ENCODE assay signal across 21 cellular contexts in the genomic region with DNA sequence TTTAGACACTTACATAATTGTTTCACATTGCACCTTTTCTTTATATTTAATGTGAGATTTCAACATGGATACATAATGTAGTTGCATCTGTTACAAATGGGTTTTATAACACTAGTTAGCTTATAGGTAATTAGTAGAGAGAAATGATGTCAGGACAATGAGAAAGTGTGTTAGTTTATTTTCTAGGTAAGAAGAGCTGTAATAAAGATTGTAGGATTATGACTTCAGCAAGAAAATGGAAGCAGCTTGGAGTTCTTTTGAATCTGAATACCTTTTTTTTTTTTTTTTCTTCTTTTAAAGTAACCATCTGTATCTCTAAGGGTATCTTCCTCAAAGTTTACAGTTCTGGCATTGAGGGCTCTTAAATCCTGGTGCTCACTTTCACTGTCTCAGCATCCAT. TPM values are rescaled to one million over a fixed set of nuclear protein-coding genes. Genes with fewer than 3 reads are reported as not detected.
DNase-seq lines count a peak whose midpoint lies in the region; ATAC-seq and TF ChIP-seq lines count a peak whose summit lies in the region.
"Had no signal": no experiment of that assay in that cellular context is flagged by ENCODE, and none has a peak within 500 bp of the region (broad histone marks: within the 10 kb centered on the region; RNA-seq: fewer than 3 reads in every experiment).

No MANE protein-coding gene starts in this region.

- no peak overlapping the region for H3K4me3 Mint-ChIP-seq in activated T-cell treated with anti-CD3 and anti-CD28 coated beads, Interleukin-2, amount 50 U/mL, for 4 hours
- H3K4me3 Mint-ChIP-seq: CD8-positive, alpha-beta T cell; HFFc6 had no signal

- H3K4me3 ChIP-seq in NB4 (ENCODE audit: low read depth, low read length) (no peak overlapping the region), fibroblast of pulmonary artery (replicated peaks; ENCODE audit: low read depth, low read length) (no peak overlapping the region)
- H3K4me3 ChIP-seq: BLaER1 had no signal

- H3K9me3 Mint-ChIP-seq in activated T-cell treated with anti-CD3 and anti-CD28 coated beads, Interleukin-2, amount 50 U/mL, for 4 hours: peaks cover 6% of the 10 kb centered on the region

- no peak for ATAC-seq in left ventricle myocardium superior
- ATAC-seq in activated T-cell treated with anti-CD3 and anti-CD28 coated beads, Interleukin-2, amount 50 U/mL, for 4 hours: no peak
- ATAC-seq: CD8-positive, alpha-beta T cell had no signal

- no peaks in the 10 kb centered on the region for H3K27me3 Mint-ChIP-seq in activated T-cell treated with anti-CD3 and anti-CD28 coated beads, Interleukin-2, amount 50 U/mL, for 4 hours (ENCODE audit: low read depth)

- TF ChIP-seq POLR2A in NB4 (IDR thresholded peaks at IDR 0.05; ENCODE audit: extremely low read depth, insufficient read length): no peak

- H3K36me3 Mint-ChIP-seq in activated T-cell treated with anti-CD3 and anti-CD28 coated beads, Interleukin-2, amount 50 U/mL, for 4 hours (ENCODE audit: insufficient read depth): peaks cover 29% of the 10 kb centered on the region

- TF ChIP-seq CTCF in NB4 (IDR thresholded peaks at IDR 0.05; ENCODE audit: low read depth, low read length) (no peak), fibroblast of pulmonary artery (IDR thresholded peaks at IDR 0.05; ENCODE audit: low read length, missing control alignments) (no peak)

- intact Hi-C loops in left ventricle myocardium superior (cut with micrococcal nuclease): no loop called here

- peak; percentile 12 for DNase-seq in NCI-H2171 treated with DMSO at 0.1 percent for 48 hours (lab: John Stamatoyannopoulos, UW)
- DNase-seq in NCI-H2171 (lab: John Stamatoyannopoulos, UW): no peak
- peak; percentile 3 for DNase-seq in NB4 (ENCODE audit: low read depth)
- DNase-seq in SW480 (ENCODE audit: low spot score): peak; percentile 37
- peak; percentile 10 for DNase-seq in fibroblast of pulmonary artery (ENCODE audit: low read depth)
- no peak for DNase-seq in left ventricle myocardium superior
- DNase-seq in activated T-cell treated with anti-CD3 and anti-CD28 coated beads, Interleukin-2, amount 50 U/mL, for 4 hours: no peak
- no peak for DNase-seq in stimulated activated CD4-positive, alpha-beta T cell treated with anti-CD3 and anti-CD28 coated beads, Interleukin-4, amount 100 ng/mL, for 4 hours
- DNase-seq: 8988T; CD8-positive, alpha-beta T cell; DND-41; HFFc6; KG1; MM.1S; NCI-H1105 treated with DMSO at 0.1 percent for 48 hours; NCI-H1694 treated with DMSO at 0.1 percent for 48 hours; NCI-H510A; NCI-H82; SHP77; SK-N-SH had no signal

- peaks cover 19% of the 10 kb centered on the region for H3K4me1 Mint-ChIP-seq in activated T-cell treated with anti-CD3 and anti-CD28 coated beads, Interleukin-2, amount 50 U/mL, for 4 hours (ENCODE audit: low read depth)

RNA-seq across cellular contexts. Expression of gene CD2AP, which starts 35.3 kb away (rescaled TPM):
- total RNA-seq in left ventricle myocardium superior: 10.1 TPM
- total RNA-seq in activated T-cell treated with anti-CD3 and anti-CD28 coated beads, Interleukin-2, amount 50 U/mL, for 4 hours: 10 to 100 TPM; 25.9 to 31.3 (median 28.8) TPM

Comparison
In these comparisons a context has a peak if more than half of its experiments do, and no peak if none do; other contexts are left out.
1. DNase-seq: peak in NCI-H2171 treated with DMSO at 0.1 percent for 48 hours (single experiment), NB4 (single experiment), SW480 (single experiment) and fibroblast of pulmonary artery (single experiment); none in NCI-H2171 (single experiment), left ventricle myocardium superior (single experiment), activated T-cell treated with anti-CD3 and anti-CD28 coated beads, Interleukin-2, amount 50 U/mL, for 4 hours (single experiment) and stimulated activated CD4-positive, alpha-beta T cell treated with anti-CD3 and anti-CD28 coated beads, Interleukin-4, amount 100 ng/mL, for 4 hours (0 of 2).